11 cellular contexts compared by ENCODE assay signal in the genomic region with DNA sequence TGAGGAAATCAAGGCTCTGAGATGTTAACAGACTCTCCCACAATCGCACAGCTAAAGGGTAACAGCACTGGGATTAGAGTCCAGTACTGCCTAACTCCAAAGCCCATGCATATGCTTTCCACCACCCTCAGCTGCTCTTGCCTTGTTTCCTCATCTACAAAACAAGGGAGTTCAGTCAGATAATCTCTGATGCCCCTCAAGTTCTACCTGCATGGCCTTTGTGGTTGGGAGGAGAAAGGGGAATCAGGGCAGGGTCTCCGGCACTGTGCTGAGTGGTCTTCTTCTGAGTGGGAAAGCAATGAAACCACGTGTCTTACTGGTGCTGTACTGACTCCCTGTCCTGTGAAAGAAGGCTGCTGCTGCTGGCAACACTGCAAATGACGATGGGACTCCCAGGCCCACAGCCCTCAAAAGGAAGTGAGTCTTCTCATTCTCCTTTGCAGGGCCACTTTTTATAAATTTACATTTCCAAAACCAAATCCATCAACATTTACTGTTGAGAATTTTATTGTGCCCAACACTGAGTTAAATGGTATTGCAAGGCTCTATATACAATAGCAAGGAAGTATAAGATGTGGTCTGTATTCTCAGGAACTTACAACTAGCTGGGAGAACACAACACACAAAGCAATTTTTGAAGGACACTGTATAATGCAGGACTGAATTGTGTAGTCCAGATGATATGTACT.
A peak's percentile ranks its signal among the peaks of the same experiment; 100 is the strongest.
DNase-seq lines count a peak whose midpoint lies in the region; ATAC-seq lines count a peak whose summit lies in the region.
"Had no signal": no experiment of that assay in that cellular context is flagged by ENCODE, and none has a peak within 500 bp of the region (broad histone marks: within the 10 kb centered on the region; RNA-seq: fewer than 3 reads in every experiment).

No MANE protein-coding gene starts in this region.

- no peaks in the 10 kb centered on the region for H3K36me3 Mint-ChIP-seq in activated T-cell treated with anti-CD3 and anti-CD28 coated beads, Interleukin-2, amount 50 U/mL, for 24 hours (ENCODE audit: low read depth)
- peaks cover 8% of the 10 kb centered on the region for H3K36me3 Mint-ChIP-seq in stimulated activated memory B cell treated with anti-CD40 and anti-IgM and Interleukin-4, amounts not matched to agents 10 μg/mL and 1 μg/mL and 100 μg/mL, for 72 hours
- H3K36me3 Mint-ChIP-seq: naive thymus-derived CD4-positive, alpha-beta T cell had no signal

- H3K27me3 Mint-ChIP-seq in activated T-cell treated with anti-CD3 and anti-CD28 coated beads, Interleukin-2, amount 50 U/mL, for 24 hours: no peaks in the 10 kb centered on the region
- H3K27me3 Mint-ChIP-seq in stimulated activated memory B cell treated with anti-CD40 and anti-IgM and Interleukin-4, amounts not matched to agents 10 μg/mL and 1 μg/mL and 100 μg/mL, for 72 hours: peaks cover 5% of the 10 kb centered on the region

- H3K27ac Mint-ChIP-seq in activated T-cell treated with anti-CD3 and anti-CD28 coated beads, Interleukin-2, amount 50 U/mL, for 24 hours: peak overlapping the region; percentile 87
- peak overlapping the region; percentile 74 for H3K27ac Mint-ChIP-seq in stimulated activated memory B cell treated with anti-CD40 and anti-IgM and Interleukin-4, amounts not matched to agents 10 μg/mL and 1 μg/mL and 100 μg/mL, for 72 hours

- no peaks in the 10 kb centered on the region for H3K9me3 Mint-ChIP-seq in activated T-cell treated with anti-CD3 and anti-CD28 coated beads, Interleukin-2, amount 50 U/mL, for 24 hours
- H3K9me3 Mint-ChIP-seq in stimulated activated memory B cell treated with anti-CD40 and anti-IgM and Interleukin-4, amounts not matched to agents 10 μg/mL and 1 μg/mL and 100 μg/mL, for 72 hours: peaks cover 6% of the 10 kb centered on the region
- H3K9me3 Mint-ChIP-seq: naive thymus-derived CD4-positive, alpha-beta T cell had no signal

- H3K4me1 Mint-ChIP-seq in activated T-cell treated with anti-CD3 and anti-CD28 coated beads, Interleukin-2, amount 50 U/mL, for 24 hours (ENCODE audit: low read depth): peaks cover 49% of the 10 kb centered on the region
- peaks cover 25% of the 10 kb centered on the region for H3K4me1 Mint-ChIP-seq in stimulated activated memory B cell treated with anti-CD40 and anti-IgM and Interleukin-4, amounts not matched to agents 10 μg/mL and 1 μg/mL and 100 μg/mL, for 72 hours

- H3K4me3 Mint-ChIP-seq in activated T-cell treated with anti-CD3 and anti-CD28 coated beads, Interleukin-2, amount 50 U/mL, for 24 hours: peak overlapping the region; percentile 55
- no peak overlapping the region for H3K4me3 Mint-ChIP-seq in stimulated activated memory B cell treated with anti-CD40 and anti-IgM and Interleukin-4, amounts not matched to agents 10 μg/mL and 1 μg/mL and 100 μg/mL, for 72 hours

- ATAC-seq in GM21825 (IDR thresholded peaks at IDR 0.05; ENCODE audit: unreplicated experiment) (peak; percentile 31), HG03571 (IDR thresholded peaks at IDR 0.05; ENCODE audit: unreplicated experiment) (peak; percentile 37)
- peak; percentile 66 for ATAC-seq in stimulated activated memory B cell treated with anti-CD40 and anti-IgM and Interleukin-4, amounts not matched to agents 10 μg/mL and 1 μg/mL and 100 μg/mL, for 72 hours

- no peak for DNase-seq in activated T-cell treated with anti-CD3 and anti-CD28 coated beads, Interleukin-2, amount 50 U/mL, for 24 hours
- DNase-seq in activated T-cell treated with anti-CD3 and anti-CD28 coated beads for 4 hours: no peak
- no peak for DNase-seq in NCI-H69 (lab: John Stamatoyannopoulos, UW)
- no peak for DNase-seq in stimulated activated CD4-positive, alpha-beta T cell treated with anti-CD3 and anti-CD28 coated beads, Interleukin-4, amount 100 ng/mL, for 24 hours
- no peak for DNase-seq in GDM1 (lab: John Stamatoyannopoulos, UW)
- DNase-seq: dermis blood vessel endothelial cell, NCI-H2029 treated with DMSO at 0.1 percent for 48 hours had no signal
